8 cellular contexts compared by ENCODE assay signal in the genomic region with DNA sequence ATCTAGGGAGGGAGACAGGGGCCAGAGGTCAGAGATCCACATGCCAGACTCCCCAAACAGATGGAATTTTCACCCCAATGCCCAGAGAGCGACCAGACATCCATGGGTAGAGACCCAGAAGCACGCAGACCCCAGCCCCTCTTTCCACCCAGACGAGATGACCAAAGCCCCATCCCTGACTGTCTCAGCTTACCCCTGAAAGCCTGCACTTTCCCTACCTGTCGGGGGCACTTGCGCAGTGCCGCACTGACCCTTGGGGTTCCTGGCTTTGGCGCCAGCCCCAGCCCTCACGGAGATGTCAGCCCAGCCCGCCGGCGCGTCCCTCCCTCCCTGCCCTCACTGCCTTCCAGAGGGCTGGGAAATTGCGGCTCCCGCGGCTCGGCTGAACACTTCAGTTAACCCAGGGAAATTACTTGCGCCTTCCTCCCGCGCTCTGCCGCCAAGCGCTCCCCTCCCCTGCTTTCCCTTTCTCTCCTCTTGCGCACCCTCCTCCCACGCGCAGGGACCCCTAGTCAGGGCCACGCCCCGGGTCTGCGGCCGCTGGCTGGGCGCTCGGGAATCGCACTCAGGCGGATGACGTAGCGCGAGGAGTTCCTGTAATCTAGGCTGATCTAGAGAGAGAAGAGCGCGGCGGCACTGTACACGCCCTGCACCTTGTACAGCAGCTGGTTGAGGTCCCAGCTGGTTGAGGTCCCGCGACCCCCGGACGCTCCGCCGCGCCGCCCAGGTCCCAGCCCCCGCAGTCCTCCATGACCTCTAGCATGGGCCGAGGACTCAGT. TPM values are rescaled to one million over a fixed set of nuclear protein-coding genes. Genes with fewer than 3 reads are reported as not detected.
DNase-seq lines count a peak whose midpoint lies in the region; ATAC-seq lines count a peak whose summit lies in the region.

No MANE protein-coding gene starts in this region.

- H3K9me3 ChIP-seq in trophoblast cell (ENCODE audit: insufficient read depth, low read depth, low read length), result peaks cover 13% of the 10 kb centered on the region

- no peak overlapping the region for H3K14ac ChIP-seq in trophoblast cell (ENCODE audit: low read length)

- H2AFZ ChIP-seq in trophoblast cell (ENCODE audit: insufficient read depth, low read length, poor library complexity), result no peak overlapping the region

- no peak overlapping the region for H4K12ac ChIP-seq in trophoblast cell (ENCODE audit: low read depth, low read length)

- H3K9me3 Mint-ChIP-seq in effector memory CD8-positive, alpha-beta T cell, result no peaks in the 10 kb centered on the region

- no peak overlapping the region for H2BK12ac ChIP-seq in trophoblast cell (ENCODE audit: low read length)

- peaks cover 35% of the 10 kb centered on the region for H3K27me3 ChIP-seq in trophoblast cell (ENCODE audit: insufficient read depth, low read length)

- H3K79me1 ChIP-seq in trophoblast cell (ENCODE audit: low read length), result no peaks in the 10 kb centered on the region

- no peak overlapping the region for H4K91ac ChIP-seq in trophoblast cell (ENCODE audit: low read depth, low read length)

- peaks cover 40 to 84% of the 10 kb centered on the region in 2 donors for H3K27me3 Mint-ChIP-seq in effector memory CD8-positive, alpha-beta T cell

- no peaks in the 10 kb centered on the region for H3K36me3 Mint-ChIP-seq in effector memory CD8-positive, alpha-beta T cell (ENCODE audit: insufficient read depth)

- H2BK120ac ChIP-seq in trophoblast cell (ENCODE audit: insufficient read depth, low read length, poor library complexity), result no peak overlapping the region

- H3K4me3 Mint-ChIP-seq in effector memory CD8-positive, alpha-beta T cell, result peak overlapping the region; percentile 57 to 63

- no peak overlapping the region for H3K4ac ChIP-seq in trophoblast cell (ENCODE audit: low read depth, low read length)

- H3K4me3 ChIP-seq in trophoblast cell (ENCODE audit: low read depth, low read length), result peak overlapping the region; percentile 25

- H3K79me2 ChIP-seq in trophoblast cell (ENCODE audit: control insufficient read depth, insufficient read depth, low read length, poor library complexity), result no peaks in the 10 kb centered on the region

- peak; percentile 66 for DNase-seq in Daoy (ENCODE audit: low read depth)
- DNase-seq in NCI-H2227 treated with DMSO at 0.1 percent for 48 hours (lab: John Stamatoyannopoulos, UW), result peak; percentile 45
- DNase-seq in effector memory CD8-positive, alpha-beta T cell, result no peak
- DNase-seq in trophoblast cell, result peak; percentile 20 to 53
- no peak for DNase-seq in mesenteric fat pad (ENCODE audit: low spot score)

- H3K27ac ChIP-seq in trophoblast cell (ENCODE audit: low read depth, low read length), result no peak overlapping the region

- H3K4me1 ChIP-seq in trophoblast cell (ENCODE audit: control insufficient read depth in 1 of 2, insufficient read depth in 2 of 2, low read length in 2 of 2), result peaks cover 21 to 25% of the 10 kb centered on the region in 2 experiments

- H2AK5ac ChIP-seq in trophoblast cell (ENCODE audit: low read length), result no peak overlapping the region

- ATAC-seq in effector memory CD8-positive, alpha-beta T cell (replicated peaks), result no peak
- no peak for ATAC-seq in HG03469 (IDR thresholded peaks at IDR 0.05; ENCODE audit: unreplicated experiment)
- no peak for ATAC-seq in HG03521 (IDR thresholded peaks at IDR 0.05; ENCODE audit: unreplicated experiment)
- no peak for ATAC-seq in HG03175 (IDR thresholded peaks at IDR 0.05; ENCODE audit: unreplicated experiment)

- H3K18ac ChIP-seq in trophoblast cell (ENCODE audit: low read length), result no peak overlapping the region

- H3K36me3 ChIP-seq in trophoblast cell (ENCODE audit: control insufficient read depth in 1 of 2, insufficient read depth in 2 of 2, low read length in 2 of 2), result no peaks in the 10 kb centered on the region

- H3K4me2 ChIP-seq in trophoblast cell (ENCODE audit: low read length), result peak overlapping the region; percentile 76

- H3K9ac ChIP-seq in trophoblast cell (ENCODE audit: low read length), result no peak overlapping the region

- no CpG with 5 or more reads among the region's 49 CpGs for WGBS in trophoblast cell (ENCODE audit: extremely low coverage, insufficient coverage, insufficient read length)

- H3K23ac ChIP-seq in trophoblast cell (ENCODE audit: low read length), result no peak overlapping the region

- peaks cover 4 to 12% of the 10 kb centered on the region in 2 donors for H3K4me1 Mint-ChIP-seq in effector memory CD8-positive, alpha-beta T cell (ENCODE audit: low read depth in 2 of 2)

- no peak overlapping the region for H2BK5ac ChIP-seq in trophoblast cell (ENCODE audit: low read depth, low read length, poor library complexity)

- no peak overlapping the region for H3K27ac Mint-ChIP-seq in effector memory CD8-positive, alpha-beta T cell

- no peak overlapping the region for H4K8ac ChIP-seq in trophoblast cell (ENCODE audit: low read depth, low read length)

RNA-seq across cellular contexts. Expression of a gene that starts 12.0 kb away (rescaled TPM):
- not detected in 2 replicates for total RNA-seq in Daoy (2014; rRNA removed; shearing (Covaris generic))
- polyA plus RNA-seq in trophoblast cell (2013), result 0.11 TPM in 2 replicates
- total RNA-seq in mesenteric fat pad, result not detected

RNA-seq across cellular contexts. Expression of a gene that starts 37.3 kb away (rescaled TPM):
- not detected in 2 replicates for total RNA-seq in Daoy (2014; rRNA removed; shearing (Covaris generic))
- not detected in 2 replicates for polyA plus RNA-seq in trophoblast cell (2013)
- 0.71 TPM for total RNA-seq in mesenteric fat pad

RNA-seq across cellular contexts. Expression of a gene that starts 40.1 kb away (rescaled TPM):
- 0.03 TPM in 1 of 2 replicates, not detected in the other for total RNA-seq in Daoy (2014; rRNA removed; shearing (Covaris generic))
- polyA plus RNA-seq in trophoblast cell (2013), result 0.21 and 0.25 TPM in 2 replicates
- not detected for total RNA-seq in mesenteric fat pad

Comparison
In these comparisons a context has a peak if more than half of its experiments do, and no peak if none do; other contexts are left out.
1. DNase-seq: peak in Daoy (single experiment), NCI-H2227 treated with DMSO at 0.1 percent for 48 hours (single experiment) and trophoblast cell (2 of 2); none in effector memory CD8-positive, alpha-beta T cell (0 of 3) and mesenteric fat pad (single experiment).